ENCODE assay signal across 20 cellular contexts in the genomic region with DNA sequence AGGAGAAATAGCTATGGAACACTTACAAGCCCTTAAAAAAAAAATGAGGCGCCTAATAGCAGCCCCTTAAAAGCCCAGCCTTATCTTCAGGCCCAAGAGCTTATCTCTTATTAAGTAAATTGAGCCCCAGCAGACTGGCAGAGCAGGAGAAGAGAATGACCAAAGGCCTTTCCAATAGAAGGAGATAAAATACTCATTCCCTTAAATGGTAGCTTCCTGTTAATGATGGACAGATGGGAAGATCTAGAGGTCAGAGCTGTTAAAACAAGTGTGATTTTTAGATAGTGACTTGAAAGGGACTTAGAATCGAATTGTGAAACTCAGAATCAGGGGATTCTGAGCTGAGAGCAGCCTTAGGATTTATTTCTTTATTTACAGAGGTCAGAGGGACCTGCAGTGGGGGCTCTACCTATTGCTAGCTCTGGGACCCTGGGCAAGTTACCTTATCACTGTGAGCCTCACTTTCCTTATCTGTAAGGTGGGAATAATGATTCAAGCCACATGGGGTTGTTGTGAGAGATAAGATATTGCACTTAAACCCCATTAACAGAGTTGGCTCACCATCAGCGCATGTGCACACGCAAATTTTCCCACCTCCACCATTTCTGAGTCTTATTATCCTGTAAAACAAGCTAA.
"Had no signal": no experiment of that assay in that cellular context is flagged by ENCODE, and none has a peak within 500 bp of the region (broad histone marks: within the 10 kb centered on the region; RNA-seq: fewer than 3 reads in every experiment).

No MANE protein-coding gene starts in this region.

- H3K4me3 ChIP-seq: coronary artery, heart right ventricle, thoracic aorta had no signal

- H3K27ac ChIP-seq: epithelial cell of prostate, thoracic aorta had no signal

- ATAC-seq: left colon, sciatic nerve, T-cell had no signal

- DNase-seq: activated CD4-positive, alpha-beta memory T cell treated with anti-CD3 and anti-CD28 coated beads, Interleukin-2, amount 10 ng/mL, durations not matched to agents 7 days and 5 days; activated CD4-positive, alpha-beta T cell treated with anti-CD3 and anti-CD28 coated beads for 4 hours; activated CD4-positive, CD25-positive, alpha-beta regulatory T cell; activated effector memory CD4-positive, alpha-beta T cell treated with anti-CD3 and anti-CD28 coated beads, Interleukin-2, amount 50 U/mL, for 16 hours; activated naive CD4-positive, alpha-beta T cell treated with anti-CD3 and anti-CD28 coated beads, Interleukin-2, amount 10 ng/mL, durations not matched to agents 7 days and 5 days; amygdala; cerebellar nuclear complex; left colon; nucleus accumbens; stimulated activated naive CD4-positive, alpha-beta T cell; T-cell had no signal

- H3K9me3 Mint-ChIP-seq: activated CD4-positive, alpha-beta memory T cell treated with anti-CD3 and anti-CD28 coated beads, Interleukin-2, amount 10 ng/mL, durations not matched to agents 7 days and 5 days; activated naive CD4-positive, alpha-beta T cell treated with anti-CD3 and anti-CD28 coated beads, Interleukin-2, amount 10 ng/mL, durations not matched to agents 7 days and 5 days; memory B cell; nephron; T-helper 2 cell treated with Interferon-gamma antibody and Interleukin-4, amounts not matched to agents 5 μg/mL and 100 μg/mL, for 36 hours; type B pancreatic cell had no signal

- H3K4me3 Mint-ChIP-seq: activated CD4-positive, alpha-beta memory T cell treated with anti-CD3 and anti-CD28 coated beads, Interleukin-2, amount 10 ng/mL, durations not matched to agents 7 days and 5 days; activated naive CD4-positive, alpha-beta T cell treated with anti-CD3 and anti-CD28 coated beads, Interleukin-2, amount 10 ng/mL, durations not matched to agents 7 days and 5 days; memory B cell; nephron; T-cell; T-helper 2 cell treated with Interferon-gamma antibody and Interleukin-4, amounts not matched to agents 5 μg/mL and 100 μg/mL, for 36 hours; type B pancreatic cell had no signal

- H3K36me3 ChIP-seq: heart right ventricle, thoracic aorta had no signal

- H3K36me3 Mint-ChIP-seq: activated naive CD4-positive, alpha-beta T cell treated with anti-CD3 and anti-CD28 coated beads, Interleukin-2, amount 10 ng/mL, durations not matched to agents 7 days and 5 days; memory B cell; type B pancreatic cell had no signal

- H3K4me1 Mint-ChIP-seq: activated CD4-positive, alpha-beta memory T cell treated with anti-CD3 and anti-CD28 coated beads, Interleukin-2, amount 10 ng/mL, durations not matched to agents 7 days and 5 days; activated naive CD4-positive, alpha-beta T cell treated with anti-CD3 and anti-CD28 coated beads, Interleukin-2, amount 10 ng/mL, durations not matched to agents 7 days and 5 days; memory B cell; T-cell had no signal

- H3K27me3 ChIP-seq: heart right ventricle had no signal

- H3K27me3 Mint-ChIP-seq: activated CD4-positive, alpha-beta memory T cell treated with anti-CD3 and anti-CD28 coated beads, Interleukin-2, amount 10 ng/mL, durations not matched to agents 7 days and 5 days; activated naive CD4-positive, alpha-beta T cell treated with anti-CD3 and anti-CD28 coated beads, Interleukin-2, amount 10 ng/mL, durations not matched to agents 7 days and 5 days; memory B cell; type B pancreatic cell had no signal

- H3K9me3 ChIP-seq: heart right ventricle, thoracic aorta had no signal

- H3K27ac Mint-ChIP-seq: activated CD4-positive, alpha-beta memory T cell treated with anti-CD3 and anti-CD28 coated beads, Interleukin-2, amount 10 ng/mL, durations not matched to agents 7 days and 5 days; activated naive CD4-positive, alpha-beta T cell treated with anti-CD3 and anti-CD28 coated beads, Interleukin-2, amount 10 ng/mL, durations not matched to agents 7 days and 5 days; memory B cell; nephron; T-cell; T-helper 2 cell treated with Interferon-gamma antibody and Interleukin-4, amounts not matched to agents 5 μg/mL and 100 μg/mL, for 36 hours; type B pancreatic cell had no signal
